Comparison of ENCODE assay signal across 1 cellular context in genomic region chr7:100614308-100614861, GRCh38.
TF ChIP-seq lines count a peak whose summit lies in the region.

No MANE protein-coding gene starts in this region.

TF ChIP-seq in HCT116, 20 proteins besides CTCF, POLR2A, EP300 and RAD21 (continued from another document):
- TF ChIP-seq ZBTB33 (IDR thresholded peaks at IDR 0.05; ENCODE audit: extremely low read depth, insufficient replicate concordance, low read length) (no peak), TCF7L2 (IDR thresholded peaks at IDR 0.05; ENCODE audit: borderline replicate concordance, extremely low read depth, insufficient read depth, insufficient read length) (no peak)
